Comparison of ENCODE assay signal across 8 cellular contexts in the genomic region with DNA sequence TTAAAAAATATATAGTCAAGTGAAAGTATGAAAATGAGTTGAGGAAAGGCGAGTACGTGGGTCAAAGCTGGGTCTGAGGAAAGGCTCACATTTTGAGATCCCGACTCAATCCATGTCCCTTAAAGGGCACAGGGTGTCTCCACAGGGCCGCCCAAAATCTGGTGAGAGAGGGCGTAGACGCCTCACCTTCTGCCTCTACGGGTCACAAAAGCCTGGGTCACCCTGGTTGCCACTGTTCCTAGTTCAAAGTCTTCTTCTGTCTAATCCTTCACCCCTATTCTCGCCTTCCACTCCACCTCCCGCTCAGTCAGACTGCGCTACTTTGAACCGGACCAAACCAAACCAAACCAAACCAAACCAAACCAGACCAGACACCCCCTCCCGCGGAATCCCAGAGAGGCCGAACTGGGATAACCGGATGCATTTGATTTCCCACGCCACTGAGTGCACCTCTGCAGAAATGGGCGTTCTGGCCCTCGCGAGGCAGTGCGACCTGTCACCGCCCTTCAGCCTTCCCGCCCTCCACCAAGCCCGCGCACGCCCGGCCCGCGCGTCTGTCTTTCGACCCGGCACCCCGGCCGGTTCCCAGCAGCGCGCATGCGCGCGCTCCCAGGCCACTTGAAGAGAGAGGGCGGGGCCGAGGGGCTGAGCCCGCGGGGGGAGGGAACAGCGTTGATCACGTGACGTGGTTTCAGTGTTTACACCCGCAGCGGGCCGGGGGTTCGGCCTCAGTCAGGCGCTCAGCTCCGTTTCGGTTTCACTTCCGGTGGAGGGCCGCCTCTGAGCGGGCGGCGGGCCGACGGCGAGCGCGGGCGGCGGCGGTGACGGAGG. TPM values are rescaled to one million over a fixed set of nuclear protein-coding genes. Genes with fewer than 3 reads are reported as not detected.
DNase-seq lines count a peak whose midpoint lies in the region; ATAC-seq and TF ChIP-seq lines count a peak whose summit lies in the region.

A gene (plus strand): TSS at position 728 of the 831 bp plus-strand sequence. CDS start 261 bp downstream, outside the sequence.

- peak within 1 kb of the TSS; percentile 92 for H3K27ac ChIP-seq in BLaER1
- H3K27ac ChIP-seq in coronary artery = peak within 1 kb of the TSS; percentile 75 to 80

- peaks cover 37% of the 10 kb centered on the region for H3K27me3 ChIP-seq in BLaER1

- no peaks in the 10 kb centered on the region for H3K36me3 ChIP-seq in BLaER1

- no peak for TF ChIP-seq CTCF in coronary artery (IDR thresholded peaks at IDR 0.05)

- intact Hi-C loops in activated CD4-positive, alpha-beta T cell treated with anti-CD3 and anti-CD28 coated beads, Interleukin-2, amount 10 ng/mL, durations not matched to agents 24 days and 14 days (cut with micrococcal nuclease) = loop anchor here (5.0 to 10.0 kb wide), 2 partner anchors 174 to 473 kb away; no protein-coding TSS in a partner anchor

- H3K4me3 ChIP-seq in BLaER1 = peak within 1 kb of the TSS; percentile 83
- H3K4me3 ChIP-seq in coronary artery = peak within 1 kb of the TSS; percentile 74

- no peaks in the 10 kb centered on the region for H3K9me3 ChIP-seq in BLaER1

- peaks cover 24% of the 10 kb centered on the region for H3K4me1 Mint-ChIP-seq in activated CD4-positive, alpha-beta T cell treated with anti-CD3 and anti-CD28 coated beads, Interleukin-2, amount 10 ng/mL, durations not matched to agents 24 days and 14 days

- H3K9ac ChIP-seq in BLaER1 = peak within 1 kb of the TSS; percentile 90

- peak; percentile 87 for DNase-seq in NCI-H526 treated with DMSO at 0.1 percent for 48 hours (lab: John Stamatoyannopoulos, UW)
- peak; percentile 98 for DNase-seq in activated CD4-positive, alpha-beta T cell treated with anti-CD3 and anti-CD28 coated beads, Interleukin-2, amount 10 ng/mL, durations not matched to agents 24 days and 14 days
- peak; percentile 93 for DNase-seq in coronary artery (ENCODE audit: low spot score)
- peak; percentile 96 for DNase-seq in left kidney (ENCODE audit: low read depth, low spot score)
- DNase-seq in stimulated activated CD4-positive, alpha-beta T cell treated with anti-CD3 and anti-CD28 coated beads, Interleukin-1b, Interleukin-23, amount 100 ng/mL, for 48 hours = peak; percentile 93

- peak within 1 kb of the TSS; percentile 88 for H3K4me3 Mint-ChIP-seq in activated CD4-positive, alpha-beta T cell treated with anti-CD3 and anti-CD28 coated beads, Interleukin-2, amount 10 ng/mL, durations not matched to agents 24 days and 14 days

- H3K9me3 Mint-ChIP-seq in activated CD4-positive, alpha-beta T cell treated with anti-CD3 and anti-CD28 coated beads, Interleukin-2, amount 10 ng/mL, durations not matched to agents 24 days and 14 days = no peaks in the 10 kb centered on the region

- H3K27ac Mint-ChIP-seq in activated CD4-positive, alpha-beta T cell treated with anti-CD3 and anti-CD28 coated beads, Interleukin-2, amount 10 ng/mL, durations not matched to agents 24 days and 14 days = peak within 1 kb of the TSS; percentile 89

- peaks cover 1% of the 10 kb centered on the region for H3K27me3 Mint-ChIP-seq in activated CD4-positive, alpha-beta T cell treated with anti-CD3 and anti-CD28 coated beads, Interleukin-2, amount 10 ng/mL, durations not matched to agents 24 days and 14 days

- H3K36me3 Mint-ChIP-seq in activated CD4-positive, alpha-beta T cell treated with anti-CD3 and anti-CD28 coated beads, Interleukin-2, amount 10 ng/mL, durations not matched to agents 24 days and 14 days (ENCODE audit: low read depth) = peaks cover 3% of the 10 kb centered on the region

- H3K4me1 ChIP-seq in BLaER1 = peaks cover 21% of the 10 kb centered on the region

- peak within 1 kb of the TSS; percentile 74 for H3K4me2 ChIP-seq in BLaER1

- peak; percentile 89 for ATAC-seq in GM19324 (IDR thresholded peaks at IDR 0.05; ENCODE audit: low FRiP score, unreplicated experiment)
- ATAC-seq in HG03460 (IDR thresholded peaks at IDR 0.05; ENCODE audit: unreplicated experiment) = peak; percentile 80

- H4K20me1 ChIP-seq in BLaER1 = peaks cover 37% of the 10 kb centered on the region

RNA-seq across cellular contexts. Expression of the gene that starts here (rescaled TPM):
- total RNA-seq in activated CD4-positive, alpha-beta T cell treated with anti-CD3 and anti-CD28 coated beads, Interleukin-2, amount 10 ng/mL, durations not matched to agents 24 days and 14 days = 36.0 and 37.3 TPM in 2 replicates

Comparison
In these comparisons a context has a peak if more than half of its experiments do, and no peak if none do; other contexts are left out.
1. Peak in every context shown above with its lines: DNase-seq, ATAC-seq, H3K4me3 ChIP-seq and H3K27ac ChIP-seq.